Comparison of ENCODE assay signal across 35 cellular contexts in the genomic region with DNA sequence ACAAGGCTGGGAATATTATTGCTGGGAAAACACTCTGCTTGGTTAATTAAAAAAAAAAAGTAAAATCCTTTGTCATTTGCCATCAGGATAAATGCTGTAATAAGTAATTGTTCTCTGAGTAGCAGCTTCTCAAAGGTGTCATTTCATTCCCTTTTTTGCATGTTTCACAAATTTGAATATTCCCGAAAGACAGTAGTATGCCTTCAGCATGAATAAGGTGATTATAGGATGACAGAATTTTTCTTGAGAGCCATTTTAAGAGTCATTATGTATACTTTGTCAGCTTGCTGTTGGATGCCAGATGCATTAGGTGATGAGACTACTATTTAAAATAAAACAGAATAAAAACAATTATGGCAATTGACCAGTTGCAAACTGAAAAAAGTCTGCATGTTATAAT.
"Had no signal": no experiment of that assay in that cellular context is flagged by ENCODE, and none has a peak within 500 bp of the region (broad histone marks: within the 10 kb centered on the region; RNA-seq: fewer than 3 reads in every experiment).

No MANE protein-coding gene starts in this region.

- H3K36me3 ChIP-seq: MG63 had no signal

- H3K9ac ChIP-seq: KMS-11 had no signal

- H3K27ac ChIP-seq: KMS-11 had no signal

- DNase-seq: Karpas-422, Kasumi-1, KBM-7, KG1, MG63, MM.1S, MV-4-11, NCI-H1092, NCI-H1092 treated with DMSO at 0.1 percent for 48 hours, NCI-H1105, NCI-H1105 treated with DMSO at 0.1 percent for 48 hours, NCI-H1417, NCI-H1417 treated with DMSO at 0.1 percent for 48 hours, NCI-H1436, NCI-H1436 treated with DMSO at 0.1 percent for 48 hours, NCI-H146, NCI-H1694, NCI-H1694 treated with DMSO at 0.1 percent for 48 hours, NCI-H187, NCI-H187 treated with DMSO at 0.1 percent for 48 hours, NCI-H1930, NCI-H2029, NCI-H2029 treated with DMSO at 0.1 percent for 48 hours, NCI-H2081, NCI-H2081 treated with DMSO at 0.1 percent for 48 hours, NCI-H2107, NCI-H2171, NCI-H2171 treated with DMSO at 0.1 percent for 48 hours, NCI-H2227 treated with DMSO at 0.1 percent for 48 hours, NCI-H226, NCI-H345, NCI-H446, NCI-H446 treated with DMSO at 0.1 percent for 48 hours, NCI-H510A had no signal

- H3K9me3 ChIP-seq: MG63 had no signal

- H3K27me3 ChIP-seq: MG63 had no signal

- H3K4me3 ChIP-seq: MG63 had no signal

- H3K4me2 ChIP-seq: KMS-11 had no signal
